8 cellular contexts compared by ENCODE assay signal in genomic region chr19:13060964-13061927, GRCh38. TPM values are rescaled to one million over a fixed set of nuclear protein-coding genes. Genes with fewer than 3 reads are reported as not detected.
DNase-seq lines count a peak whose midpoint lies in the region; ATAC-seq lines count a peak whose summit lies in the region.

No MANE protein-coding gene starts in this region.

- peaks cover 3% of the 10 kb centered on the region for H3K4me1 Mint-ChIP-seq in memory B cell

- H3K36me3 Mint-ChIP-seq in memory B cell: no peaks in the 10 kb centered on the region

- peak; percentile 76 for DNase-seq in EH (ENCODE audit: low read depth)
- DNase-seq in HT-29 (ENCODE audit: low spot score): peak; percentile 86
- DNase-seq in NOMO-1 treated with DMSO at 0.1 percent for 48 hours (lab: John Stamatoyannopoulos, UW; ENCODE audit: unreplicated experiment): peak; percentile 42
- peak; percentile 52 for DNase-seq in activated CD8-positive, alpha-beta memory T cell treated with anti-CD3 and anti-CD28 coated beads, Interleukin-2, amount 50 U/mL, for 24 hours (ENCODE audit: extremely low read depth)
- DNase-seq in memory B cell (ENCODE audit: low spot score in 2 of 2): peak; percentile 64 to 85
- DNase-seq in stimulated activated CD4-positive, alpha-beta T cell treated with anti-CD3 and anti-CD28 coated beads, TNF-alpha, amount 100 ng/mL, for 48 hours (ENCODE audit: low read depth in 3 of 3): peak; percentile 40 to 71 (median 69)

- H3K9me3 Mint-ChIP-seq in memory B cell: no peaks in the 10 kb centered on the region

- no peak overlapping the region for H3K27ac Mint-ChIP-seq in memory B cell

- H3K4me1 ChIP-seq in endocrine pancreas (ENCODE audit: control insufficient read depth, insufficient read depth, low read length): no peaks in the 10 kb centered on the region

- H3K36me3 ChIP-seq in endocrine pancreas (ENCODE audit: control insufficient read depth, insufficient read depth, low read length): no peaks in the 10 kb centered on the region

- no peaks in the 10 kb centered on the region for H3K9me3 ChIP-seq in endocrine pancreas (ENCODE audit: control insufficient read depth, low read length)

- no peak overlapping the region for H3K4me3 ChIP-seq in endocrine pancreas (ENCODE audit: control insufficient read depth, insufficient read depth, low read length)

- peak overlapping the region; percentile 31 for H3K9ac ChIP-seq in endocrine pancreas (ENCODE audit: control insufficient read depth, insufficient read depth, low read length)

- peak; percentile 96 for ATAC-seq in memory B cell (ENCODE audit: low read depth)
- no peak for ATAC-seq in GM19463 (IDR thresholded peaks at IDR 0.05; ENCODE audit: unreplicated experiment)

- H3K27me3 ChIP-seq in endocrine pancreas (ENCODE audit: control insufficient read depth, insufficient read depth, low read length): no peaks in the 10 kb centered on the region

- H3K4me3 Mint-ChIP-seq in memory B cell: peak overlapping the region; percentile 83

- H3K27me3 Mint-ChIP-seq in memory B cell: peaks cover 5% of the 10 kb centered on the region

RNA-seq across cellular contexts. Expression of gene LYL1, which starts 41.4 kb away (rescaled TPM):
- total RNA-seq in HT-29 (2014; rRNA removed; shearing (Covaris generic)): 1.8 and 2.5 TPM in 2 replicates

RNA-seq across cellular contexts. Expression of gene TRMT1, which starts 55.3 kb away (rescaled TPM):
- 52.8 and 59.8 TPM in 2 replicates for total RNA-seq in HT-29 (2014; rRNA removed; shearing (Covaris generic))

RNA-seq across cellular contexts. Expression of gene NACC1, which starts 56.8 kb away (rescaled TPM):
- total RNA-seq in HT-29 (2014; rRNA removed; shearing (Covaris generic)): 130 and 133 TPM in 2 replicates
